In the genomic region with DNA sequence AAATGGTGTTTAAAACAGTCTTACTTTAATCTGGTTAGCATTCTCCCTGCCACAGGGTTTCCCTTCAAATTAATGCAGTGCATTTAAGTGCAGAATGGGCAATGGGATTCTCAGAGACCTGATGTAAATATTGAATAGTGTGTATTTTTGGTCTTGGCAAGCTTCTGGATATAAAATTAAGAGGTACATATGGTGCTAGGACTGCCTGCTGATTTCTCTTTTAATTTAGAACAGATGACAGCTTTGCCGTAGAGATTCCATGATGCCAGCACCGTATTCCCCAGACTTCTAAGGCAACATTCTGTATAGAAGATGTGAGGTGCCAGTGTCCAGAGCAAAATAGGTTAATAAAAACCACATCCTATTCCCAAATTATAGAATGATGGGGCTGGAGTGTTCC, we compare ENCODE assay signal across 1 cellular context.
TF ChIP-seq lines count a peak whose summit lies in the region.

No MANE protein-coding gene starts in this region.

TF ChIP-seq in GM12878, 131 proteins besides CTCF, POLR2A, EP300 and RAD21 (continued from another document):
- TF ChIP-seq, protein P1, sequence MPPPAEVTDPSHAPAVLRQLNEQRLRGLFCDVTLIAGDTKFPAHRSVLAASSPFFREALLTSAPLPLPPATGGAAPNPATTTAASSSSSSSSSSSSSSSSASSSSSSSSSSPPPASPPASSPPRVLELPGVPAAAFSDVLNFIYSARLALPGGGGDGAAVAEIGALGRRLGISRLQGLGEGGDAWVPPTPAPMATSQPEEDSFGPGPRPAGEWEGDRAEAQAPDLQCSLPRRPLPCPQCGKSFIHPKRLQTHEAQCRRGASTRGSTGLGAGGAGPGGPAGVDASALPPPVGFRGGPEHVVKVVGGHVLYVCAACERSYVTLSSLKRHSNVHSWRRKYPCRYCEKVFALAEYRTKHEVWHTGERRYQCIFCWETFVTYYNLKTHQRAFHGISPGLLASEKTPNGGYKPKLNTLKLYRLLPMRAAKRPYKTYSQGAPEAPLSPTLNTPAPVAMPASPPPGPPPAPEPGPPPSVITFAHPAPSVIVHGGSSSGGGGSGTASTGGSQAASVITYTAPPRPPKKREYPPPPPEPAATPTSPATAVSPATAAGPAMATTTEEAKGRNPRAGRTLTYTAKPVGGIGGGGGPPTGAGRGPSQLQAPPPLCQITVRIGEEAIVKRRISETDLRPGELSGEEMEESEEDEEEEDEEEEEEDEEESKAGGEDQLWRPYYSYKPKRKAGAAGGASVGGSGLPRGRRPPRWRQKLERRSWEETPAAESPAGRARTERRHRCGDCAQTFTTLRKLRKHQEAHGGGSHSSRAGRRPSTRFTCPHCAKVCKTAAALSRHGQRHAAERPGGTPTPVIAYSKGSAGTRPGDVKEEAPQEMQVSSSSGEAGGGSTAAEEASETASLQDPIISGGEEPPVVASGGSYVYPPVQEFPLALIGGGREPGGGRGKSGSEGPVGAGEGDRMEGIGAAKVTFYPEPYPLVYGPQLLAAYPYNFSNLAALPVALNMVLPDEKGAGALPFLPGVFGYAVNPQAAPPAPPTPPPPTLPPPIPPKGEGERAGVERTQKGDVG (CRISPR knock-in tag; IDR thresholded peaks at IDR 0.05) = no peak
- TF ChIP-seq, protein P2, sequence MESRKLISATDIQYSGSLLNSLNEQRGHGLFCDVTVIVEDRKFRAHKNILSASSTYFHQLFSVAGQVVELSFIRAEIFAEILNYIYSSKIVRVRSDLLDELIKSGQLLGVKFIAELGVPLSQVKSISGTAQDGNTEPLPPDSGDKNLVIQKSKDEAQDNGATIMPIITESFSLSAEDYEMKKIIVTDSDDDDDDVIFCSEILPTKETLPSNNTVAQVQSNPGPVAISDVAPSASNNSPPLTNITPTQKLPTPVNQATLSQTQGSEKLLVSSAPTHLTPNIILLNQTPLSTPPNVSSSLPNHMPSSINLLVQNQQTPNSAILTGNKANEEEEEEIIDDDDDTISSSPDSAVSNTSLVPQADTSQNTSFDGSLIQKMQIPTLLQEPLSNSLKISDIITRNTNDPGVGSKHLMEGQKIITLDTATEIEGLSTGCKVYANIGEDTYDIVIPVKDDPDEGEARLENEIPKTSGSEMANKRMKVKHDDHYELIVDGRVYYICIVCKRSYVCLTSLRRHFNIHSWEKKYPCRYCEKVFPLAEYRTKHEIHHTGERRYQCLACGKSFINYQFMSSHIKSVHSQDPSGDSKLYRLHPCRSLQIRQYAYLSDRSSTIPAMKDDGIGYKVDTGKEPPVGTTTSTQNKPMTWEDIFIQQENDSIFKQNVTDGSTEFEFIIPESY (IDR thresholded peaks at IDR 0.05) = no peak
- no peak for TF ChIP-seq BCL11A (IDR thresholded peaks at IDR 0.05; ENCODE audit: low read depth, low read length)
- TF ChIP-seq BMI1 (IDR thresholded peaks at IDR 0.05; ENCODE audit: borderline replicate concordance) = no peak
- TF ChIP-seq, protein P3, sequence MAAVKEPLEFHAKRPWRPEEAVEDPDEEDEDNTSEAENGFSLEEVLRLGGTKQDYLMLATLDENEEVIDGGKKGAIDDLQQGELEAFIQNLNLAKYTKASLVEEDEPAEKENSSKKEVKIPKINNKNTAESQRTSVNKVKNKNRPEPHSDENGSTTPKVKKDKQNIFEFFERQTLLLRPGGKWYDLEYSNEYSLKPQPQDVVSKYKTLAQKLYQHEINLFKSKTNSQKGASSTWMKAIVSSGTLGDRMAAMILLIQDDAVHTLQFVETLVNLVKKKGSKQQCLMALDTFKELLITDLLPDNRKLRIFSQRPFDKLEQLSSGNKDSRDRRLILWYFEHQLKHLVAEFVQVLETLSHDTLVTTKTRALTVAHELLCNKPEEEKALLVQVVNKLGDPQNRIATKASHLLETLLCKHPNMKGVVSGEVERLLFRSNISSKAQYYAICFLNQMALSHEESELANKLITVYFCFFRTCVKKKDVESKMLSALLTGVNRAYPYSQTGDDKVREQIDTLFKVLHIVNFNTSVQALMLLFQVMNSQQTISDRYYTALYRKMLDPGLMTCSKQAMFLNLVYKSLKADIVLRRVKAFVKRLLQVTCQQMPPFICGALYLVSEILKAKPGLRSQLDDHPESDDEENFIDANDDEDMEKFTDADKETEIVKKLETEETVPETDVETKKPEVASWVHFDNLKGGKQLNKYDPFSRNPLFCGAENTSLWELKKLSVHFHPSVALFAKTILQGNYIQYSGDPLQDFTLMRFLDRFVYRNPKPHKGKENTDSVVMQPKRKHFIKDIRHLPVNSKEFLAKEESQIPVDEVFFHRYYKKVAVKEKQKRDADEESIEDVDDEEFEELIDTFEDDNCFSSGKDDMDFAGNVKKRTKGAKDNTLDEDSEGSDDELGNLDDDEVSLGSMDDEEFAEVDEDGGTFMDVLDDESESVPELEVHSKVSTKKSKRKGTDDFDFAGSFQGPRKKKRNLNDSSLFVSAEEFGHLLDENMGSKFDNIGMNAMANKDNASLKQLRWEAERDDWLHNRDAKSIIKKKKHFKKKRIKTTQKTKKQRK (IDR thresholded peaks at IDR 0.05; ENCODE audit: low read depth, low read length) = no peak
- TF ChIP-seq SREBF2 (IDR thresholded peaks at IDR 0.05; ENCODE audit: low read length) = no peak
- no peak for TF ChIP-seq NFYA (IDR thresholded peaks at IDR 0.05; ENCODE audit: borderline replicate concordance, low read depth, low read length)
- no peak for TF ChIP-seq CHD4 (IDR thresholded peaks at IDR 0.05)
- TF ChIP-seq EED (IDR thresholded peaks at IDR 0.05; ENCODE audit: low read depth) = no peak
- TF ChIP-seq, protein P4, sequence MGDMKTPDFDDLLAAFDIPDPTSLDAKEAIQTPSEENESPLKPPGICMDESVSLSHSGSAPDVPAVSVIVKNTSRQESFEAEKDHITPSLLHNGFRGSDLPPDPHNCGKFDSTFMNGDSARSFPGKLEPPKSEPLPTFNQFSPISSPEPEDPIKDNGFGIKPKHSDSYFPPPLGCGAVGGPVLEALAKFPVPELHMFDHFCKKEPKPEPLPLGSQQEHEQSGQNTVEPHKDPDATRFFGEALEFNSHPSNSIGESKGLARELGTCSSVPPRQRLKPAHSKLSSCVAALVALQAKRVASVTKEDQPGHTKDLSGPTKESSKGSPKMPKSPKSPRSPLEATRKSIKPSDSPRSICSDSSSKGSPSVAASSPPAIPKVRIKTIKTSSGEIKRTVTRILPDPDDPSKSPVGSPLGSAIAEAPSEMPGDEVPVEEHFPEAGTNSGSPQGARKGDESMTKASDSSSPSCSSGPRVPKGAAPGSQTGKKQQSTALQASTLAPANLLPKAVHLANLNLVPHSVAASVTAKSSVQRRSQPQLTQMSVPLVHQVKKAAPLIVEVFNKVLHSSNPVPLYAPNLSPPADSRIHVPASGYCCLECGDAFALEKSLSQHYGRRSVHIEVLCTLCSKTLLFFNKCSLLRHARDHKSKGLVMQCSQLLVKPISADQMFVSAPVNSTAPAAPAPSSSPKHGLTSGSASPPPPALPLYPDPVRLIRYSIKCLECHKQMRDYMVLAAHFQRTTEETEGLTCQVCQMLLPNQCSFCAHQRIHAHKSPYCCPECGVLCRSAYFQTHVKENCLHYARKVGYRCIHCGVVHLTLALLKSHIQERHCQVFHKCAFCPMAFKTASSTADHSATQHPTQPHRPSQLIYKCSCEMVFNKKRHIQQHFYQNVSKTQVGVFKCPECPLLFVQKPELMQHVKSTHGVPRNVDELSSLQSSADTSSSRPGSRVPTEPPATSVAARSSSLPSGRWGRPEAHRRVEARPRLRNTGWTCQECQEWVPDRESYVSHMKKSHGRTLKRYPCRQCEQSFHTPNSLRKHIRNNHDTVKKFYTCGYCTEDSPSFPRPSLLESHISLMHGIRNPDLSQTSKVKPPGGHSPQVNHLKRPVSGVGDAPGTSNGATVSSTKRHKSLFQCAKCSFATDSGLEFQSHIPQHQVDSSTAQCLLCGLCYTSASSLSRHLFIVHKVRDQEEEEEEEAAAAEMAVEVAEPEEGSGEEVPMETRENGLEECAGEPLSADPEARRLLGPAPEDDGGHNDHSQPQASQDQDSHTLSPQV (IDR thresholded peaks at IDR 0.05) = no peak
- TF ChIP-seq STAT3 (IDR thresholded peaks at IDR 0.05; ENCODE audit: low read depth, low read length) = no peak
- no peak for TF ChIP-seq CHD1 (IDR thresholded peaks at IDR 0.05; ENCODE audit: low read depth, low read length)
- no peak for TF ChIP-seq HDAC6 (IDR thresholded peaks at IDR 0.05; ENCODE audit: unreplicated experiment)
- TF ChIP-seq EGR1 (IDR thresholded peaks at IDR 0.05; ENCODE audit: borderline replicate concordance in 1 of 2, low read depth in 2 of 2, low read length in 2 of 2) = no peak
TF ChIP-seq in GM12878: peak in this region for 0.
